26 cellular contexts compared by ENCODE assay signal in genomic region chr6:3304500-3305215, GRCh38.
"Had no signal": no experiment of that assay in that cellular context is flagged by ENCODE, and none has a peak within 500 bp of the region (broad histone marks: within the 10 kb centered on the region; RNA-seq: fewer than 3 reads in every experiment).

No MANE protein-coding gene starts in this region.

- DNase-seq: activated CD4-positive, alpha-beta memory T cell treated with anti-CD3 and anti-CD28 coated beads for 36 hours; activated CD4-positive, alpha-beta T cell treated with anti-CD3 and anti-CD28 coated beads, Interleukin-2, amount 10 ng/mL, durations not matched to agents 24 days and 14 days; activated CD4-positive, CD25-positive, alpha-beta regulatory T cell treated with anti-CD3 and anti-CD28 coated beads, Interleukin-2, amount 50 U/mL, for 72 hours; activated CD8-positive, alpha-beta memory T cell treated with anti-CD3 and anti-CD28 coated beads, Interleukin-2, amount 50 U/mL, for 48 hours; activated gamma-delta T cell; activated naive CD4-positive, alpha-beta T cell treated with anti-CD3 and anti-CD28 coated beads, Interleukin-2, amount 10 ng/mL, durations not matched to agents 7 days and 5 days; activated naive CD8-positive, alpha-beta T cell treated with anti-CD3 and anti-CD28 coated beads, Interleukin-2, amount 10 ng/mL, durations not matched to agents 7 days and 5 days; activated T-cell treated with anti-CD3 and anti-CD28 coated beads, Interleukin-2, amount 50 U/mL, for 24 hours; cortex of kidney; effector memory CD8-positive, alpha-beta T cell; hippocampal formation; left cardiac atrium; naive thymus-derived CD8-positive, alpha-beta T cell; psoas muscle; stimulated activated CD4-positive, alpha-beta T cell treated with anti-CD3 and anti-CD28 coated beads, Interleukin-2, amount 100 ng/mL, for 48 hours; stimulated activated naive CD4-positive, alpha-beta T cell treated with Interleukin-2 at 50 U/mL for 16 hours; SW 1271; T-helper 9 cell had no signal

- ATAC-seq: effector memory CD8-positive, alpha-beta T cell; gastroesophageal sphincter; left cardiac atrium; naive thymus-derived CD8-positive, alpha-beta T cell; pancreas; psoas muscle had no signal

- H3K9me3 ChIP-seq: ascending aorta, gastroesophageal sphincter, neutrophil, pancreas, psoas muscle, thoracic aorta, vagina had no signal

- H3K4me1 ChIP-seq: ascending aorta, gastroesophageal sphincter, vagina had no signal

- H3K27ac ChIP-seq: ascending aorta, cardiac muscle cell, gastroesophageal sphincter, neutrophil, pancreas, psoas muscle, thoracic aorta, vagina, VCaP had no signal

- H3K4me3 ChIP-seq: ascending aorta, cardiac muscle cell, gastroesophageal sphincter, pancreas, psoas muscle, thoracic aorta, vagina had no signal

- H3K27me3 ChIP-seq: ascending aorta, cardiac muscle cell, gastroesophageal sphincter, pancreas, vagina had no signal

- H3K36me3 ChIP-seq: ascending aorta, cardiac muscle cell, neutrophil, pancreas, thoracic aorta, vagina had no signal
